In the genomic region with DNA sequence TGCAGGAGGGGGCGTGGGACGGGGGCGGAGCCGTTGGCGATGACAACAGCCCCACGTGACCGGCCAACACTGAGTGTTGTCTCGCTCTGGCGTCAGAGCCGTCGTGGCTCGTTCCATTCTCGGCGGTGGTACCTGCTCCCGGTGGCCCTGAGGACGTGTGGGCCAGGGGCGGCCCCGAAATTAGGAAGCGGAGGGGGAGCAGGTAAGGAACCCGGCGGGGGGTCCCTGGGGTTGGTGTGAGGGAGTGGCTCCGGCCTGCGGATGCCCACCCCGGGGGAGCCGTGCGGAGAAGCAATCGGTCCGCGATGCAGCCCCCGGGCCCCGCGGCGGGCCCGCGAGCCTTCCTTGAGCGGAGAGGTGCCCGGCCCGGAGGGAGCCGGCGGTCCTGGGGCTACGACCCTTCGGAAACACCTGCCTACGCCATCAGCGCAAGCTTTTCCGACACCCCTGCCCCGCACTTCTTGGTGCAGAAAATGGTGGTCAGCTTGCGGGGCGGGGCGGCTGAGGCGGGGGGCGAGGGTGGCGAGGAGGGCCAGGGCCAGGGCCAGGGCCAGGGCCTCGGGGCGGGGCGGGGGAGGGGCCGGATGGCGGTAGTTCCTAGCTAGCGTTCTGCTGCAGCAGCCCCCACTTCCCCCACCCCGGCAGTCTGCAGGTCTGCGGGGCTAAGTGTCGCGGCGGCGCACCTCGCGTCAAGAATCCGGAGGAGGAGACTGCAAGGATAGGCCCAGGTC, we compare ENCODE assay signal across 1 cellular context.
TF ChIP-seq lines count a peak whose summit lies in the region.

A gene with protein sequence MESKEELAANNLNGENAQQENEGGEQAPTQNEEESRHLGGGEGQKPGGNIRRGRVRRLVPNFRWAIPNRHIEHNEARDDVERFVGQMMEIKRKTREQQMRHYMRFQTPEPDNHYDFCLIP (plus strand): TSS at position 72 of the 731 bp plus-strand sequence. CDS start 1,046 bp downstream, outside the sequence.

TF ChIP-seq in K562, 482 proteins besides CTCF, POLR2A, EP300 and RAD21 (continued from another document and continues in another):
- TF ChIP-seq KDM5B (IDR thresholded peaks at IDR 0.05; ENCODE audit: insufficient replicate concordance, low read depth, low read length) (peak; percentile 77), ZNF197 (CRISPR knock-in tag; IDR thresholded peaks at IDR 0.05; ENCODE audit: low read depth) (no peak), IFI16 (CRISPR knock-in tag; IDR thresholded peaks at IDR 0.05) (no peak), FOXJ2 (tag; IDR thresholded peaks at IDR 0.05) (no peak), HNRNPUL1 (IDR thresholded peaks at IDR 0.05; ENCODE audit: low read length) (no peak), ZNF174 (CRISPR knock-in tag; IDR thresholded peaks at IDR 0.05) (no peak), ZNF766 (CRISPR knock-in tag; conservative IDR thresholded peaks at IDR 0.05) (no peak), SMARCA5 (IDR thresholded peaks at IDR 0.05) (no peak), ASH1L (IDR thresholded peaks at IDR 0.05; ENCODE audit: borderline replicate concordance, low read depth, partially characterized antibody) (no peak), PML (IDR thresholded peaks at IDR 0.05; ENCODE audit: low read length) (peak; percentile 67; the same call in 1 of the 2 replicates), KLF1 (tag; IDR thresholded peaks at IDR 0.05) (no peak), CHD4 (IDR thresholded peaks at IDR 0.05; ENCODE audit: insufficient read depth, insufficient replicate concordance, low read depth, low read length, poor library complexity, severe bottlenecking) (no peak), RCOR1 (IDR thresholded peaks at IDR 0.05; ENCODE audit: borderline replicate concordance in 1 of 2, low read depth in 2 of 2, low read length in 2 of 2) (no peak; a peak in 1 of 4 replicates), TFAM (CRISPR knock-in tag; conservative IDR thresholded peaks at IDR 0.05) (no peak), EP400 (IDR thresholded peaks at IDR 0.05) (peak; percentile 78), FOXM1 (IDR thresholded peaks at IDR 0.05; ENCODE audit: low read depth) (no peak), FOXM1 (CRISPR knock-in tag; IDR thresholded peaks at IDR 0.05; ENCODE audit: low read depth) (0 out of 2 replicates have a peak, but pooled peaks have one; percentile 70), FOXJ3 (CRISPR knock-in tag; IDR thresholded peaks at IDR 0.05) (no peak), FOXA1 (IDR thresholded peaks at IDR 0.05; ENCODE audit: borderline replicate concordance) (no peak), ZNF436 (CRISPR knock-in tag; IDR thresholded peaks at IDR 0.05) (no peak), FOXK1 (CRISPR knock-in tag; IDR thresholded peaks at IDR 0.05; ENCODE audit: borderline replicate concordance) (no peak), POLR3A (IDR thresholded peaks at IDR 0.05; ENCODE audit: borderline replicate concordance, extremely low read depth, insufficient read depth, insufficient read length) (no peak), ZNF79 (CRISPR knock-in tag; IDR thresholded peaks at IDR 0.05; ENCODE audit: low read depth) (no peak), HNRNPH1 (optimal IDR thresholded peaks at IDR 0.05; ENCODE audit: low read depth, low read length) (no peak), ZNF274 (IDR thresholded peaks at IDR 0.05; ENCODE audit: borderline replicate concordance, low read depth, low read length) (no peak), SRSF7 (optimal IDR thresholded peaks at IDR 0.05; ENCODE audit: low read depth, low read length) (no peak), ZNF124 (CRISPR knock-in tag; IDR thresholded peaks at IDR 0.05) (no peak), HNRNPLL (IDR thresholded peaks at IDR 0.05; ENCODE audit: low read depth, low read length, poor library complexity, severe bottlenecking) (peak; percentile 95)
- TF ChIP-seq, protein P1, sequence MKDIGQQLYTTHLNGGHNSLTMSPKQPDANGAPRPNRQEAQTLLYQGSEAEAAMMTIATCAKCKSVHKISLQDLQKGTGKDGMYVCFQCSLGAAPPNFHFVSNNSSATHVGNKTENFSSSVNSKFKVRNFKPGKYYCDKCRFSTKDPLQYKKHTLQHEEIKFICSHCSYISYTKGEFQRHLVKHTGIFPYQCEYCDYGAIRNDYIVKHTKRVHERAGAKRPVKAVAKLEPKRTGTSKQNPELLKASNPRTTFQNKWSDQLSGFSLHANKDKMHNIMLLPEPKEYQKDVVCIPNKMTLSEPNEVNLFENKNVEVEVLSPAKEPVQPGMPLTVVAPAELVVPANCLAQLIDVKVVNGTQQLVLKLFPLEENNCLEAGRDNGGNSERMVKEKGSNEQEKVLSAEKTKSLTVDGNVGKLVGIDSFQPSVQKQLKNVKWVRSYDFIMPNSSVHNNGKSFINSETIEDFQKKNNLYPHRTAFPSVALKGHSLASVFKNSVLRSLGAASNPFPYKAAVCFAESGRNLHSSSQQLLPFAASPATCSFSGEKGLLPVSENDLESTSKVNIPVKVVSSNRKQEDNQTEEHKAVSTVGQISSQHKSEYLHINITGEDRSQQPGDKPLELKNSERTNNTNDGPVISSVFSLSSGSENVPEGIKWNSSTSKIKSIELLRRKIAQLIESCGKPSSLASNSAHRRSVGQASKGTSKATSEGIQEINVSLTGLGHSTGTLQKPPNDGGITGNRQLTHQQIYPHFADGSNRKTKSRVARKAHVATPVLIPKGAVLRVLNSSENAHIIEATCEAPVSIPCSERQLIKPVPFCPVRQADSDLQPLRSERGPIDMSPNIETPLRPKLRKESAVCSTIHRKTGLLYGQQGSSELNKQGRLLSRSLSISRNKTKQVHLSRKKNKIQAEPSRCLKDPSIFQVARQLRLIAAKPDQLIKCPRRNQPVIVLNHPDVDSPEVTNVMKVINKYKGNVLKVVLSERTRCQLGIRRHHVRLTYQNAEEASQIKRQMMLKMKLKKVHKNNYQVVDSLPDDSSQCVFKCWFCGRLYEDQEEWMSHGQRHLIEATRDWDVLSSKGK (CRISPR knock-in tag; IDR thresholded peaks at IDR 0.05): no peak
- TF ChIP-seq, protein P2, sequence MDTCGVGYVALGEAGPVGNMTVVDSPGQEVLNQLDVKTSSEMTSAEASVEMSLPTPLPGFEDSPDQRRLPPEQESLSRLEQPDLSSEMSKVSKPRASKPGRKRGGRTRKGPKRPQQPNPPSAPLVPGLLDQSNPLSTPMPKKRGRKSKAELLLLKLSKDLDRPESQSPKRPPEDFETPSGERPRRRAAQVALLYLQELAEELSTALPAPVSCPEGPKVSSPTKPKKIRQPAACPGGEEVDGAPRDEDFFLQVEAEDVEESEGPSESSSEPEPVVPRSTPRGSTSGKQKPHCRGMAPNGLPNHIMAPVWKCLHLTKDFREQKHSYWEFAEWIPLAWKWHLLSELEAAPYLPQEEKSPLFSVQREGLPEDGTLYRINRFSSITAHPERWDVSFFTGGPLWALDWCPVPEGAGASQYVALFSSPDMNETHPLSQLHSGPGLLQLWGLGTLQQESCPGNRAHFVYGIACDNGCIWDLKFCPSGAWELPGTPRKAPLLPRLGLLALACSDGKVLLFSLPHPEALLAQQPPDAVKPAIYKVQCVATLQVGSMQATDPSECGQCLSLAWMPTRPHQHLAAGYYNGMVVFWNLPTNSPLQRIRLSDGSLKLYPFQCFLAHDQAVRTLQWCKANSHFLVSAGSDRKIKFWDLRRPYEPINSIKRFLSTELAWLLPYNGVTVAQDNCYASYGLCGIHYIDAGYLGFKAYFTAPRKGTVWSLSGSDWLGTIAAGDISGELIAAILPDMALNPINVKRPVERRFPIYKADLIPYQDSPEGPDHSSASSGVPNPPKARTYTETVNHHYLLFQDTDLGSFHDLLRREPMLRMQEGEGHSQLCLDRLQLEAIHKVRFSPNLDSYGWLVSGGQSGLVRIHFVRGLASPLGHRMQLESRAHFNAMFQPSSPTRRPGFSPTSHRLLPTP (IDR thresholded peaks at IDR 0.05; ENCODE audit: borderline replicate concordance, extremely low read depth, insufficient read length): no peak
- TF ChIP-seq, protein P3, sequence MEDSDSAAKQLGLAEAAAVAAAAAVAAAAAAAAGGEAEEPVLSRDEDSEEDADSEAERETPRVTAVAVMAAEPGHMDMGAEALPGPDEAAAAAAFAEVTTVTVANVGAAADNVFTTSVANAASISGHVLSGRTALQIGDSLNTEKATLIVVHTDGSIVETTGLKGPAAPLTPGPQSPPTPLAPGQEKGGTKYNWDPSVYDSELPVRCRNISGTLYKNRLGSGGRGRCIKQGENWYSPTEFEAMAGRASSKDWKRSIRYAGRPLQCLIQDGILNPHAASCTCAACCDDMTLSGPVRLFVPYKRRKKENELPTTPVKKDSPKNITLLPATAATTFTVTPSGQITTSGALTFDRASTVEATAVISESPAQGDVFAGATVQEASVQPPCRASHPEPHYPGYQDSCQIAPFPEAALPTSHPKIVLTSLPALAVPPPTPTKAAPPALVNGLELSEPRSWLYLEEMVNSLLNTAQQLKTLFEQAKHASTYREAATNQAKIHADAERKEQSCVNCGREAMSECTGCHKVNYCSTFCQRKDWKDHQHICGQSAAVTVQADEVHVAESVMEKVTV (CRISPR knock-in tag; IDR thresholded peaks at IDR 0.05): no peak
- TF ChIP-seq, protein P4, sequence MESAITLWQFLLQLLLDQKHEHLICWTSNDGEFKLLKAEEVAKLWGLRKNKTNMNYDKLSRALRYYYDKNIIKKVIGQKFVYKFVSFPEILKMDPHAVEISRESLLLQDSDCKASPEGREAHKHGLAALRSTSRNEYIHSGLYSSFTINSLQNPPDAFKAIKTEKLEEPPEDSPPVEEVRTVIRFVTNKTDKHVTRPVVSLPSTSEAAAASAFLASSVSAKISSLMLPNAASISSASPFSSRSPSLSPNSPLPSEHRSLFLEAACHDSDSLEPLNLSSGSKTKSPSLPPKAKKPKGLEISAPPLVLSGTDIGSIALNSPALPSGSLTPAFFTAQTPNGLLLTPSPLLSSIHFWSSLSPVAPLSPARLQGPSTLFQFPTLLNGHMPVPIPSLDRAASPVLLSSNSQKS (CRISPR knock-in tag; IDR thresholded peaks at IDR 0.05): no peak
- TF ChIP-seq, protein P5, sequence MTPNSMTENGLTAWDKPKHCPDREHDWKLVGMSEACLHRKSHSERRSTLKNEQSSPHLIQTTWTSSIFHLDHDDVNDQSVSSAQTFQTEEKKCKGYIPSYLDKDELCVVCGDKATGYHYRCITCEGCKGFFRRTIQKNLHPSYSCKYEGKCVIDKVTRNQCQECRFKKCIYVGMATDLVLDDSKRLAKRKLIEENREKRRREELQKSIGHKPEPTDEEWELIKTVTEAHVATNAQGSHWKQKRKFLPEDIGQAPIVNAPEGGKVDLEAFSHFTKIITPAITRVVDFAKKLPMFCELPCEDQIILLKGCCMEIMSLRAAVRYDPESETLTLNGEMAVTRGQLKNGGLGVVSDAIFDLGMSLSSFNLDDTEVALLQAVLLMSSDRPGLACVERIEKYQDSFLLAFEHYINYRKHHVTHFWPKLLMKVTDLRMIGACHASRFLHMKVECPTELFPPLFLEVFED (CRISPR knock-in tag; conservative IDR thresholded peaks at IDR 0.05): no peak
- TF ChIP-seq, protein P6, sequence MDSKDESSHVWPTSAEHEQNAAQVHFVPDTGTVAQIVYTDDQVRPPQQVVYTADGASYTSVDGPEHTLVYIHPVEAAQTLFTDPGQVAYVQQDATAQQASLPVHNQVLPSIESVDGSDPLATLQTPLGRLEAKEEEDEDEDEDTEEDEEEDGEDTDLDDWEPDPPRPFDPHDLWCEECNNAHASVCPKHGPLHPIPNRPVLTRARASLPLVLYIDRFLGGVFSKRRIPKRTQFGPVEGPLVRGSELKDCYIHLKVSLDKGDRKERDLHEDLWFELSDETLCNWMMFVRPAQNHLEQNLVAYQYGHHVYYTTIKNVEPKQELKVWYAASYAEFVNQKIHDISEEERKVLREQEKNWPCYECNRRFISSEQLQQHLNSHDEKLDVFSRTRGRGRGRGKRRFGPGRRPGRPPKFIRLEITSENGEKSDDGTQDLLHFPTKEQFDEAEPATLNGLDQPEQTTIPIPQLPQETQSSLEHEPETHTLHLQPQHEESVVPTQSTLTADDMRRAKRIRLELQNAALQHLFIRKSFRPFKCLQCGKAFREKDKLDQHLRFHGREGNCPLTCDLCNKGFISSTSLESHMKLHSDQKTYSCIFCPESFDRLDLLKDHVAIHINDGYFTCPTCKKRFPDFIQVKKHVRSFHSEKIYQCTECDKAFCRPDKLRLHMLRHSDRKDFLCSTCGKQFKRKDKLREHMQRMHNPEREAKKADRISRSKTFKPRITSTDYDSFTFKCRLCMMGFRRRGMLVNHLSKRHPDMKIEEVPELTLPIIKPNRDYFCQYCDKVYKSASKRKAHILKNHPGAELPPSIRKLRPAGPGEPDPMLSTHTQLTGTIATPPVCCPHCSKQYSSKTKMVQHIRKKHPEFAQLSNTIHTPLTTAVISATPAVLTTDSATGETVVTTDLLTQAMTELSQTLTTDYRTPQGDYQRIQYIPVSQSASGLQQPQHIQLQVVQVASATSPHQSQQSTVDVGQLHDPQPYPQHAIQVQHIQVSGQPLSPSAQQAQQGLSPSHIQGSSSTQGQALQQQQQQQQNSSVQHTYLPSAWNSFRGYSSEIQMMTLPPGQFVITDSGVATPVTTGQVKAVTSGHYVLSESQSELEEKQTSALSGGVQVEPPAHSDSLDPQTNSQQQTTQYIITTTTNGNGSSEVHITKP (IDR thresholded peaks at IDR 0.05; ENCODE audit: partially characterized antibody): peak; percentile 70
- TF ChIP-seq, protein P7, sequence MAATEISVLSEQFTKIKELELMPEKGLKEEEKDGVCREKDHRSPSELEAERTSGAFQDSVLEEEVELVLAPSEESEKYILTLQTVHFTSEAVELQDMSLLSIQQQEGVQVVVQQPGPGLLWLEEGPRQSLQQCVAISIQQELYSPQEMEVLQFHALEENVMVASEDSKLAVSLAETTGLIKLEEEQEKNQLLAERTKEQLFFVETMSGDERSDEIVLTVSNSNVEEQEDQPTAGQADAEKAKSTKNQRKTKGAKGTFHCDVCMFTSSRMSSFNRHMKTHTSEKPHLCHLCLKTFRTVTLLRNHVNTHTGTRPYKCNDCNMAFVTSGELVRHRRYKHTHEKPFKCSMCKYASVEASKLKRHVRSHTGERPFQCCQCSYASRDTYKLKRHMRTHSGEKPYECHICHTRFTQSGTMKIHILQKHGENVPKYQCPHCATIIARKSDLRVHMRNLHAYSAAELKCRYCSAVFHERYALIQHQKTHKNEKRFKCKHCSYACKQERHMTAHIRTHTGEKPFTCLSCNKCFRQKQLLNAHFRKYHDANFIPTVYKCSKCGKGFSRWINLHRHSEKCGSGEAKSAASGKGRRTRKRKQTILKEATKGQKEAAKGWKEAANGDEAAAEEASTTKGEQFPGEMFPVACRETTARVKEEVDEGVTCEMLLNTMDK (IDR thresholded peaks at IDR 0.05; ENCODE audit: borderline replicate concordance, insufficient read depth, low read depth, low read length, poor library complexity, severe bottlenecking): no peak
